Comparison of ENCODE assay signal across 21 cellular contexts in genomic region chr1:210541680-210542358, GRCh38.
DNase-seq lines count a peak whose midpoint lies in the region; ATAC-seq, FAIRE-seq and TF ChIP-seq lines count a peak whose summit lies in the region.
"Had no signal": no experiment of that assay in that cellular context is flagged by ENCODE, and none has a peak within 500 bp of the region (broad histone marks: within the 10 kb centered on the region; RNA-seq: fewer than 3 reads in every experiment).

No MANE protein-coding gene starts in this region.

- no peak overlapping the region for H2BK120ac ChIP-seq in mesendoderm (ENCODE audit: low read depth, low read length)

- no peak overlapping the region for H2BK15ac ChIP-seq in mesendoderm (replicated peaks; ENCODE audit: low read depth)

- H3K23ac ChIP-seq in mesendoderm (ENCODE audit: low read length), result no peak overlapping the region

- TF ChIP-seq POLR2A in H54 (IDR thresholded peaks at IDR 0.05; ENCODE audit: low read depth, low read length) (no peak), stomach (IDR thresholded peaks at IDR 0.05) (no peak)

- H3K27me3 Mint-ChIP-seq in activated T-helper 17 cell treated with anti-CD3 and anti-CD28 coated beads, Interleukin-2, amount 50 U/mL, for 72 hours, result no peaks in the 10 kb centered on the region

- no peak overlapping the region for H4K5ac ChIP-seq in mesendoderm (ENCODE audit: low read length)

- POLR2A ChIA-PET in RWPE1 (lab: Yijun Ruan, JAX; ENCODE audit: low non-redundant PET), result no interaction called here

- H3K4me3 ChIP-seq in mesendoderm (ENCODE audit: low read length), result no peak overlapping the region
- no peak overlapping the region for H3K4me3 ChIP-seq in stomach
- H3K4me3 ChIP-seq: colonic mucosa, left lung, psoas muscle, spleen had no signal

- no peak overlapping the region for H3K4me2 ChIP-seq in mesendoderm (ENCODE audit: low read length)

- CTCF ChIA-PET in RWPE1 (lab: Yijun Ruan, JAX), result no interaction called here

- no peaks in the 10 kb centered on the region for H3K9me3 ChIP-seq in stomach
- H3K9me3 ChIP-seq: Caco-2, colonic mucosa, left lung, psoas muscle, spleen had no signal

- H3K4me3 Mint-ChIP-seq in activated T-helper 17 cell treated with anti-CD3 and anti-CD28 coated beads, Interleukin-2, amount 50 U/mL, for 72 hours, result no peak overlapping the region

- no peak for TF ChIP-seq EP300 in stomach (IDR thresholded peaks at IDR 0.05)

- no peak overlapping the region for H3K27ac ChIP-seq in mesendoderm (ENCODE audit: low read depth, low read length)
- no peak overlapping the region for H3K27ac ChIP-seq in RWPE1
- no peak overlapping the region for H3K27ac ChIP-seq in stomach
- H3K27ac ChIP-seq: colonic mucosa, left lung, psoas muscle, spleen had no signal

- no peak overlapping the region for H3K56ac ChIP-seq in mesendoderm (ENCODE audit: low read length)

- H2BK5ac ChIP-seq in mesendoderm (ENCODE audit: low read length), result no peak overlapping the region

- no CpG with 5 or more reads among the region's 6 CpGs for WGBS in mesendoderm (ENCODE audit: extremely low coverage, insufficient coverage, low lambda C conversion rate)
- 65 to 77% (median 72%) methylated on average over 6 of the region's 6 CpGs for WGBS in stomach, 5 donors

- H3K9ac ChIP-seq in mesendoderm (ENCODE audit: low read length), result no peak overlapping the region

- ATAC-seq in activated T-helper 17 cell treated with anti-CD3 and anti-CD28 coated beads, Interleukin-2, amount 50 U/mL, for 72 hours (replicated peaks), result peak; percentile 26
- ATAC-seq: HCT116, left lung, psoas muscle had no signal

- intact Hi-C loops in stomach (cut with DNase I; ENCODE audit: low total_unique reads), result no loop called here

- no peaks in the 10 kb centered on the region for H3K79me2 ChIP-seq in mesendoderm (ENCODE audit: control insufficient read depth, insufficient read depth, low read length)

- H4K8ac ChIP-seq in mesendoderm (ENCODE audit: low read depth, low read length), result no peak overlapping the region

- no peaks in the 10 kb centered on the region for H3K4me1 ChIP-seq in mesendoderm (ENCODE audit: control insufficient read depth, low read depth, low read length)
- H3K4me1 ChIP-seq in stomach, result no peaks in the 10 kb centered on the region
- H3K4me1 ChIP-seq: Caco-2, colonic mucosa, left lung, psoas muscle, spleen had no signal

- no peaks in the 10 kb centered on the region for H3K9me3 Mint-ChIP-seq in activated T-helper 17 cell treated with anti-CD3 and anti-CD28 coated beads, Interleukin-2, amount 50 U/mL, for 72 hours

- no peak overlapping the region for H2AK5ac ChIP-seq in mesendoderm (ENCODE audit: low read length)

- H3K27ac Mint-ChIP-seq in activated T-helper 17 cell treated with anti-CD3 and anti-CD28 coated beads, Interleukin-2, amount 50 U/mL, for 72 hours, result peak overlapping the region; percentile 20

- H3K36me3 Mint-ChIP-seq in activated T-helper 17 cell treated with anti-CD3 and anti-CD28 coated beads, Interleukin-2, amount 50 U/mL, for 72 hours (ENCODE audit: low read depth), result no peaks in the 10 kb centered on the region

- H3K4ac ChIP-seq in mesendoderm (ENCODE audit: low read depth, low read length), result no peak overlapping the region

- no peak for TF ChIP-seq CTCF in GM20000 (IDR thresholded peaks at IDR 0.05; ENCODE audit: extremely low read depth, missing control alignments)
- no peak for TF ChIP-seq CTCF in RWPE1 (conservative IDR thresholded peaks at IDR 0.05; ENCODE audit: low read depth)
- no peak for TF ChIP-seq CTCF in stomach (IDR thresholded peaks at IDR 0.05)

- no peak overlapping the region for H3K18ac ChIP-seq in mesendoderm (ENCODE audit: low read length)

- FAIRE-seq in H54 (lab: Jason Lieb, UNC), result no peak
- FAIRE-seq: frontal cortex had no signal

- H3K79me1 ChIP-seq in mesendoderm (ENCODE audit: low read length), result no peaks in the 10 kb centered on the region

- H3K27me3 ChIP-seq in mesendoderm (ENCODE audit: insufficient read depth, low read length, poor library complexity), result no peaks in the 10 kb centered on the region
- H3K27me3 ChIP-seq in stomach, result no peaks in the 10 kb centered on the region
- H3K27me3 ChIP-seq: colonic mucosa, left lung, spleen had no signal

- DNase-seq in DMS53 treated with DMSO at 0.1 percent for 48 hours (lab: John Stamatoyannopoulos, UW; ENCODE audit: unreplicated experiment) (peak; percentile 6), H54 (ENCODE audit: insufficient read length, low spot score) (peak; percentile 35), mesendoderm (peak; percentile 48), GM20000 (ENCODE audit: low spot score) (no peak), RWPE1 (ENCODE audit: low spot score) (no peak), NCI-H2171 treated with DMSO at 0.1 percent for 48 hours (lab: John Stamatoyannopoulos, UW) (no peak), stomach (no peak)
- DNase-seq: activated effector memory CD4-positive, alpha-beta T cell treated with Interleukin-2 at 50 U/mL for 16 hours; AML-193; Caco-2; colonic mucosa; left lung; NCI-H1436; NCI-H446; psoas muscle; SHP77; spleen; T-helper 2 cell had no signal

- H3K4me1 Mint-ChIP-seq in activated T-helper 17 cell treated with anti-CD3 and anti-CD28 coated beads, Interleukin-2, amount 50 U/mL, for 72 hours, result peaks cover 5% of the 10 kb centered on the region

- H3K36me3 ChIP-seq in mesendoderm (ENCODE audit: control insufficient read depth, insufficient read depth, low read length) (no peaks in the 10 kb centered on the region), stomach (no peaks in the 10 kb centered on the region)
- H3K36me3 ChIP-seq: colonic mucosa, left lung, spleen had no signal

Comparison
In these comparisons a context has a peak if more than half of its experiments do, and no peak if none do; other contexts are left out.
1. DNase-seq: peak in DMS53 treated with DMSO at 0.1 percent for 48 hours (single experiment), H54 (single experiment) and mesendoderm (single experiment); none in GM20000 (single experiment), RWPE1 (single experiment), NCI-H2171 treated with DMSO at 0.1 percent for 48 hours (single experiment) and stomach (single experiment).